In the genomic region with DNA sequence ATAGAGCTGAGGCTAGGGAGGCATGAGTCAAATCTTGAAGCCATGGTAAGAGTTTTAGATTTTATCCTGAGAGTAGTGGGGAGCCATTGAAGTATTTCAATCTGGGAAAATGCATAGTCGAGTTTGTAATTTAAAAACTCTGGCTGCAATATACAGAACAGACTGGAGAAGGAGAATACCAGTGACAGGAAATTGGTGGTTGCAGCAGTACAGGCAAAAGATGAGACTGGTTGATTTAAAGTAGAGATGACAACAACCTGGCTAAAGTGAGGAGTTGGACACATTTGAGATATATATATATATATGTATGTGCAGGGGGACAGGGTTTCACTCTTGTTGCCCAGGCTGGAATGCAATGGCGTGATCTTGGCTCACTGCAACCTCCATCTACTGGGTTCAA, we compare ENCODE assay signal across 14 cellular contexts. TPM values are rescaled to one million over a fixed set of nuclear protein-coding genes. Genes with fewer than 3 reads are reported as not detected.
DNase-seq lines count a peak whose midpoint lies in the region; ATAC-seq and TF ChIP-seq lines count a peak whose summit lies in the region.
"Had no signal": no experiment of that assay in that cellular context is flagged by ENCODE, and none has a peak within 500 bp of the region (broad histone marks: within the 10 kb centered on the region; RNA-seq: fewer than 3 reads in every experiment).

No MANE protein-coding gene starts in this region.

- H2AFZ ChIP-seq in OCI-LY7 (ENCODE audit: low read length) = no peak overlapping the region
- H2AFZ ChIP-seq: GM23248 had no signal

- CTCF ChIA-PET in OCI-LY7 (lab: Charles Lee; ENCODE audit: unreplicated experiment) = no interaction called here

- H4K20me1 ChIP-seq in OCI-LY7 (ENCODE audit: insufficient read depth, low read length) = no peaks in the 10 kb centered on the region
- H4K20me1 ChIP-seq: BLaER1 had no signal

- intact Hi-C loops in OCI-LY7 (cut with micrococcal nuclease; ENCODE audit: unreplicated experiment) = no loop called here

- H3K4me3 Mint-ChIP-seq in activated naive CD8-positive, alpha-beta T cell treated with anti-CD3 and anti-CD28 coated beads, Interleukin-2, amount 10 ng/mL, durations not matched to agents 7 days and 5 days = no peak overlapping the region
- no peak overlapping the region for H3K4me3 Mint-ChIP-seq in activated naive CD8-positive, alpha-beta T cell treated with anti-CD3 and anti-CD28 coated beads, Interleukin-2, amount 50 U/mL, for 24 hours
- H3K4me3 Mint-ChIP-seq in activated T-helper 17 cell treated with anti-CD3 and anti-CD28 coated beads, Interleukin-2, amount 50 U/mL, for 72 hours = no peak overlapping the region
- H3K4me3 Mint-ChIP-seq: CD8-positive, alpha-beta memory T cell had no signal

- H3K36me3 ChIP-seq in RWPE2 (ENCODE audit: low read depth) (no peaks in the 10 kb centered on the region), OCI-LY7 (ENCODE audit: insufficient read depth, low read length) (no peaks in the 10 kb centered on the region)
- H3K36me3 ChIP-seq: BLaER1 had no signal

- no peaks in the 10 kb centered on the region for H3K79me2 ChIP-seq in OCI-LY7 (ENCODE audit: insufficient read depth, low read depth, low read length)

- no peaks in the 10 kb centered on the region for H3K9me3 ChIP-seq in RWPE2 (ENCODE audit: severe bottlenecking)
- H3K9me3 ChIP-seq in OCI-LY7 (ENCODE audit: low read length) = no peaks in the 10 kb centered on the region

- H3K4me3 ChIP-seq in RWPE2 (ENCODE audit: severe bottlenecking) = no peak overlapping the region
- H3K4me3 ChIP-seq in OCI-LY7 (ENCODE audit: low read depth, low read length, poor library complexity, severe bottlenecking) = no peak overlapping the region
- H3K4me3 ChIP-seq: BLaER1, GM23248 had no signal

- peaks cover 22% of the 10 kb centered on the region for H3K4me1 Mint-ChIP-seq in activated naive CD8-positive, alpha-beta T cell treated with anti-CD3 and anti-CD28 coated beads, Interleukin-2, amount 10 ng/mL, durations not matched to agents 7 days and 5 days
- H3K4me1 Mint-ChIP-seq in activated naive CD8-positive, alpha-beta T cell treated with anti-CD3 and anti-CD28 coated beads, Interleukin-2, amount 50 U/mL, for 24 hours = no peaks in the 10 kb centered on the region
- peaks cover 8% of the 10 kb centered on the region for H3K4me1 Mint-ChIP-seq in activated T-helper 17 cell treated with anti-CD3 and anti-CD28 coated beads, Interleukin-2, amount 50 U/mL, for 72 hours

- peak overlapping the region; percentile 42 for H3K27ac Mint-ChIP-seq in activated naive CD8-positive, alpha-beta T cell treated with anti-CD3 and anti-CD28 coated beads, Interleukin-2, amount 10 ng/mL, durations not matched to agents 7 days and 5 days
- no peak overlapping the region for H3K27ac Mint-ChIP-seq in activated naive CD8-positive, alpha-beta T cell treated with anti-CD3 and anti-CD28 coated beads, Interleukin-2, amount 50 U/mL, for 24 hours
- H3K27ac Mint-ChIP-seq in activated T-helper 17 cell treated with anti-CD3 and anti-CD28 coated beads, Interleukin-2, amount 50 U/mL, for 72 hours = peak overlapping the region; percentile 9

- POLR2A ChIA-PET in activated naive CD8-positive, alpha-beta T cell treated with anti-CD3 and anti-CD28 coated beads, Interleukin-2, amount 10 ng/mL, durations not matched to agents 7 days and 5 days (lab: Charles Lee) = no interaction called here
- POLR2A ChIA-PET in OCI-LY7 (lab: Charles Lee) = no interaction called here

- H3K4me1 ChIP-seq in RWPE2 (ENCODE audit: insufficient read depth, poor library complexity, severe bottlenecking) (peaks cover 5% of the 10 kb centered on the region), OCI-LY7 (ENCODE audit: insufficient read depth, low read length, poor library complexity, severe bottlenecking) (no peaks in the 10 kb centered on the region)
- H3K4me1 ChIP-seq: Caco-2 had no signal

- peak; percentile 30 for ATAC-seq in activated naive CD8-positive, alpha-beta T cell treated with anti-CD3 and anti-CD28 coated beads, Interleukin-2, amount 10 ng/mL, durations not matched to agents 7 days and 5 days (ENCODE audit: low read depth)
- no peak for ATAC-seq in activated naive CD8-positive, alpha-beta T cell treated with anti-CD3 and anti-CD28 coated beads, Interleukin-2, amount 50 U/mL, for 24 hours
- no peak for ATAC-seq in RWPE2 (ENCODE audit: low read depth)
- ATAC-seq in activated T-helper 17 cell treated with anti-CD3 and anti-CD28 coated beads, Interleukin-2, amount 50 U/mL, for 72 hours (replicated peaks) = no peak
- ATAC-seq in HG03095 (IDR thresholded peaks at IDR 0.05; ENCODE audit: unreplicated experiment) = no peak
- ATAC-seq in GM21447 (IDR thresholded peaks at IDR 0.05; ENCODE audit: unreplicated experiment) = no peak
- ATAC-seq: HCT116 had no signal

- no peaks in the 10 kb centered on the region for H3K9me2 ChIP-seq in OCI-LY7 (ENCODE audit: insufficient read depth, low read length)

- H3K9me3 Mint-ChIP-seq in activated naive CD8-positive, alpha-beta T cell treated with anti-CD3 and anti-CD28 coated beads, Interleukin-2, amount 10 ng/mL, durations not matched to agents 7 days and 5 days = peaks cover 6% of the 10 kb centered on the region
- no peaks in the 10 kb centered on the region for H3K9me3 Mint-ChIP-seq in activated naive CD8-positive, alpha-beta T cell treated with anti-CD3 and anti-CD28 coated beads, Interleukin-2, amount 50 U/mL, for 24 hours
- H3K9me3 Mint-ChIP-seq in activated T-helper 17 cell treated with anti-CD3 and anti-CD28 coated beads, Interleukin-2, amount 50 U/mL, for 72 hours = no peaks in the 10 kb centered on the region

- peak overlapping the region; percentile 52 for H3K27ac ChIP-seq in RWPE2 (ENCODE audit: poor library complexity, severe bottlenecking)
- no peak overlapping the region for H3K27ac ChIP-seq in OCI-LY7 (ENCODE audit: low read depth, low read length, poor library complexity, severe bottlenecking)
- H3K27ac ChIP-seq: BLaER1, GM23248 had no signal

- H3K4me2 ChIP-seq in OCI-LY7 (ENCODE audit: low read length) = no peak overlapping the region
- H3K4me2 ChIP-seq: BLaER1 had no signal

- peaks cover 11% of the 10 kb centered on the region for H3K27me3 Mint-ChIP-seq in activated naive CD8-positive, alpha-beta T cell treated with anti-CD3 and anti-CD28 coated beads, Interleukin-2, amount 10 ng/mL, durations not matched to agents 7 days and 5 days
- H3K27me3 Mint-ChIP-seq in activated naive CD8-positive, alpha-beta T cell treated with anti-CD3 and anti-CD28 coated beads, Interleukin-2, amount 50 U/mL, for 24 hours = peaks cover 2% of the 10 kb centered on the region
- no peaks in the 10 kb centered on the region for H3K27me3 Mint-ChIP-seq in activated T-helper 17 cell treated with anti-CD3 and anti-CD28 coated beads, Interleukin-2, amount 50 U/mL, for 72 hours

- no TSS peak for BruUV-seq in OCI-LY7 (replicated peaks; lab: Mats Ljungman, UMichigan)

- no peak for DNase-seq in activated naive CD8-positive, alpha-beta T cell treated with anti-CD3 and anti-CD28 coated beads, Interleukin-2, amount 10 ng/mL, durations not matched to agents 7 days and 5 days
- no peak for DNase-seq in activated naive CD8-positive, alpha-beta T cell treated with anti-CD3 and anti-CD28 coated beads, Interleukin-2, amount 50 U/mL, for 24 hours
- DNase-seq in RWPE2 (ENCODE audit: low spot score) = no peak
- no peak for DNase-seq in OCI-LY7 (ENCODE audit: low spot score)
- DNase-seq: 8988T; Caco-2; CD8-positive, alpha-beta memory T cell had no signal

- TF ChIP-seq CTCF in RWPE2 (IDR thresholded peaks at IDR 0.05; ENCODE audit: poor library complexity, severe bottlenecking) (no peak), OCI-LY7 (conservative IDR thresholded peaks at IDR 0.05; ENCODE audit: low read length) (no peak)

- no peaks in the 10 kb centered on the region for H3K27me3 ChIP-seq in RWPE2 (ENCODE audit: insufficient read depth, poor library complexity, severe bottlenecking)
- H3K27me3 ChIP-seq: BLaER1 had no signal

- H3K36me3 Mint-ChIP-seq in activated naive CD8-positive, alpha-beta T cell treated with anti-CD3 and anti-CD28 coated beads, Interleukin-2, amount 10 ng/mL, durations not matched to agents 7 days and 5 days = no peaks in the 10 kb centered on the region
- H3K36me3 Mint-ChIP-seq in activated naive CD8-positive, alpha-beta T cell treated with anti-CD3 and anti-CD28 coated beads, Interleukin-2, amount 50 U/mL, for 24 hours (ENCODE audit: low read depth) = no peaks in the 10 kb centered on the region
- H3K36me3 Mint-ChIP-seq in activated T-helper 17 cell treated with anti-CD3 and anti-CD28 coated beads, Interleukin-2, amount 50 U/mL, for 72 hours (ENCODE audit: low read depth) = no peaks in the 10 kb centered on the region
- H3K36me3 Mint-ChIP-seq: CD8-positive, alpha-beta memory T cell had no signal

RNA-seq across cellular contexts. Expression of gene HORMAD2, which starts 6.2 kb away (rescaled TPM):
- under 1 TPM in 1 of 2 experiments, not detected in 1; 0.14 TPM for total RNA-seq in activated naive CD8-positive, alpha-beta T cell treated with anti-CD3 and anti-CD28 coated beads, Interleukin-2, amount 10 ng/mL, durations not matched to agents 7 days and 5 days
- under 1 TPM in 1 of 2 donors, not detected in 1; 0.37 TPM for total RNA-seq in activated T-helper 17 cell treated with anti-CD3 and anti-CD28 coated beads, Interleukin-2, amount 50 U/mL, for 72 hours
- 0.39 TPM in 1 of 2 replicates, not detected in the other for total RNA-seq in OCI-LY7 (2014; rRNA removed; shearing (Covaris generic))
- total RNA-seq in OCI-LY7 (2022) = not detected in 2 replicates
- total RNA-seq: CD8-positive, alpha-beta memory T cell; GM23248; HT-29 had no signal
